Comparison of ENCODE assay signal across 1 cellular context in genomic region chr12:62966990-62967506, GRCh38.
TF ChIP-seq lines count a peak whose summit lies in the region.

No MANE protein-coding gene starts in this region.

TF ChIP-seq in HepG2, 621 proteins besides CTCF, POLR2A, EP300 and RAD21 (continues in another document):
- TF ChIP-seq, protein P1, sequence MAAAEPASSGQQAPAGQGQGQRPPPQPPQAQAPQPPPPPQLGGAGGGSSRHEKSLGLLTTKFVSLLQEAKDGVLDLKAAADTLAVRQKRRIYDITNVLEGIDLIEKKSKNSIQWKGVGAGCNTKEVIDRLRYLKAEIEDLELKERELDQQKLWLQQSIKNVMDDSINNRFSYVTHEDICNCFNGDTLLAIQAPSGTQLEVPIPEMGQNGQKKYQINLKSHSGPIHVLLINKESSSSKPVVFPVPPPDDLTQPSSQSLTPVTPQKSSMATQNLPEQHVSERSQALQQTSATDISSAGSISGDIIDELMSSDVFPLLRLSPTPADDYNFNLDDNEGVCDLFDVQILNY (CRISPR knock-in tag; conservative IDR thresholded peaks at IDR 0.05): no peak
- no peak for TF ChIP-seq ZNF816 (CRISPR knock-in tag; IDR thresholded peaks at IDR 0.05; ENCODE audit: borderline replicate concordance)
- no peak for TF ChIP-seq KDM3A (CRISPR knock-in tag; IDR thresholded peaks at IDR 0.05; ENCODE audit: low read depth)
- TF ChIP-seq GZF1 (CRISPR knock-in tag; IDR thresholded peaks at IDR 0.05): no peak
- no peak for TF ChIP-seq NFAT5 (CRISPR knock-in tag; IDR thresholded peaks at IDR 0.05)
- no peak for TF ChIP-seq EZH2 (conservative IDR thresholded peaks at IDR 0.05; ENCODE audit: low read depth, low read length)
- TF ChIP-seq STAT5B (CRISPR knock-in tag; IDR thresholded peaks at IDR 0.05): no peak
- TF ChIP-seq ZNF337 (CRISPR knock-in tag; IDR thresholded peaks at IDR 0.05; ENCODE audit: borderline replicate concordance, low read depth): 0 out of 2 replicates have a peak, but pooled peaks have one; percentile 33
- TF ChIP-seq FOXC1 (CRISPR knock-in tag; IDR thresholded peaks at IDR 0.05; ENCODE audit: borderline replicate concordance): no peak
- no peak for TF ChIP-seq ZBTB1 (CRISPR knock-in tag; IDR thresholded peaks at IDR 0.05; ENCODE audit: borderline replicate concordance)
- TF ChIP-seq HDAC6 (IDR thresholded peaks at IDR 0.05; ENCODE audit: low read depth, low read length): no peak
- TF ChIP-seq ZSCAN9 (CRISPR knock-in tag; IDR thresholded peaks at IDR 0.05; ENCODE audit: borderline replicate concordance): no peak; the same call in 1 of the 2 replicates
- peak; percentile 12; the same call in 1 of the 2 replicates for TF ChIP-seq MAFF (IDR thresholded peaks at IDR 0.05; ENCODE audit: low read depth, low read length)
- 0 out of 2 replicates have a peak, but pooled peaks have one; percentile 36 for TF ChIP-seq REPIN1 (CRISPR knock-in tag; IDR thresholded peaks at IDR 0.05; ENCODE audit: borderline replicate concordance, low read depth)
- TF ChIP-seq JUN (CRISPR knock-in tag; IDR thresholded peaks at IDR 0.05): no peak
- TF ChIP-seq, protein P2, sequence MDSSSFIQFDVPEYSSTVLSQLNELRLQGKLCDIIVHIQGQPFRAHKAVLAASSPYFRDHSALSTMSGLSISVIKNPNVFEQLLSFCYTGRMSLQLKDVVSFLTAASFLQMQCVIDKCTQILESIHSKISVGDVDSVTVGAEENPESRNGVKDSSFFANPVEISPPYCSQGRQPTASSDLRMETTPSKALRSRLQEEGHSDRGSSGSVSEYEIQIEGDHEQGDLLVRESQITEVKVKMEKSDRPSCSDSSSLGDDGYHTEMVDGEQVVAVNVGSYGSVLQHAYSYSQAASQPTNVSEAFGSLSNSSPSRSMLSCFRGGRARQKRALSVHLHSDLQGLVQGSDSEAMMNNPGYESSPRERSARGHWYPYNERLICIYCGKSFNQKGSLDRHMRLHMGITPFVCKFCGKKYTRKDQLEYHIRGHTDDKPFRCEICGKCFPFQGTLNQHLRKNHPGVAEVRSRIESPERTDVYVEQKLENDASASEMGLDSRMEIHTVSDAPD (CRISPR knock-in tag; IDR thresholded peaks at IDR 0.05): 0 out of 2 replicates have a peak, but pooled peaks have one; percentile 39
- no peak for TF ChIP-seq ZNF782 (CRISPR knock-in tag; IDR thresholded peaks at IDR 0.05; ENCODE audit: borderline replicate concordance)
- TF ChIP-seq ZNF777 (CRISPR knock-in tag; IDR thresholded peaks at IDR 0.05): no peak
- TF ChIP-seq, protein P3, sequence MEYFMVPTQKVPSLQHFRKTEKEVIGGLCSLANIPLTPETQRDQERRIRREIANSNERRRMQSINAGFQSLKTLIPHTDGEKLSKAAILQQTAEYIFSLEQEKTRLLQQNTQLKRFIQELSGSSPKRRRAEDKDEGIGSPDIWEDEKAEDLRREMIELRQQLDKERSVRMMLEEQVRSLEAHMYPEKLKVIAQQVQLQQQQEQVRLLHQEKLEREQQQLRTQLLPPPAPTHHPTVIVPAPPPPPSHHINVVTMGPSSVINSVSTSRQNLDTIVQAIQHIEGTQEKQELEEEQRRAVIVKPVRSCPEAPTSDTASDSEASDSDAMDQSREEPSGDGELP (IDR thresholded peaks at IDR 0.05; ENCODE audit: borderline replicate concordance, low read depth): no peak
- TF ChIP-seq ZNF720 (CRISPR knock-in tag; IDR thresholded peaks at IDR 0.05): no peak
- peak; percentile 85 for TF ChIP-seq NR2F6 (IDR thresholded peaks at IDR 0.05)
- TF ChIP-seq NR2F6 (CRISPR knock-in tag; IDR thresholded peaks at IDR 0.05): peak; percentile 57; the same call in 1 of the 2 replicates
- peak; percentile 81; the same call in 1 of the 2 replicates for TF ChIP-seq TBX2 (CRISPR knock-in tag; IDR thresholded peaks at IDR 0.05; ENCODE audit: borderline replicate concordance)
- TF ChIP-seq CCDC6 (CRISPR knock-in tag; IDR thresholded peaks at IDR 0.05): no peak
- TF ChIP-seq ZNF883 (CRISPR knock-in tag; IDR thresholded peaks at IDR 0.05; ENCODE audit: not compliant biosample characterization): no peak
- TF ChIP-seq CREB3 (CRISPR knock-in tag; IDR thresholded peaks at IDR 0.05): no peak
- no peak for TF ChIP-seq ZNF510 (CRISPR knock-in tag; IDR thresholded peaks at IDR 0.05; ENCODE audit: low read depth)
- no peak for TF ChIP-seq SOX6 (IDR thresholded peaks at IDR 0.05)
- TF ChIP-seq SOX6 (CRISPR knock-in tag; IDR thresholded peaks at IDR 0.05): peak; percentile 87
- no peak for TF ChIP-seq ZNF761 (CRISPR knock-in tag; conservative IDR thresholded peaks at IDR 0.05)
- TF ChIP-seq HNF4G (IDR thresholded peaks at IDR 0.05; ENCODE audit: borderline replicate concordance, low read depth, low read length): peak; percentile 24; the same call in 1 of the 2 replicates
- no peak for TF ChIP-seq HNF4G (CRISPR knock-in tag; IDR thresholded peaks at IDR 0.05; ENCODE audit: borderline replicate concordance, low read depth)
- TF ChIP-seq, protein P4, sequence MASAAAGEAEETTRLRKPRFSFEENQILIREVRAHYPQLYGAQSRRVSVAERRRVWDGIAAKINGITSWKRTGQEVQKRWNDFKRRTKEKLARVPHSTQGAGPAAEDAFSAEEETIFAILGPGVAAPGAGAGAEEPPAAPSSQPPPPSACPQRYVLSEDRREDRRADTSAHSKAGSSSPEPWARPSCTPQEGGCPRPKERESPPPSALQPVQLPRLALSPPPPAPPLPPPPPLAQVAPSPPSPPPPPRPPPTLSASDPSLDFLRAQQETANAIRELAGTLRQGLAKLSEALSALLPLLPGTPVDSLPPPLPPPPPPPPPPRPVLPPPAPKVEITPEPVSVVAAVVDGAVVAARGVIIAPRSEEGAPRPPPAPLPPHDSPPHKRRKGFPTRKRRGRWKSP (CRISPR knock-in tag; IDR thresholded peaks at IDR 0.05): no peak
- no peak for TF ChIP-seq MTF2 (CRISPR knock-in tag; IDR thresholded peaks at IDR 0.05; ENCODE audit: borderline replicate concordance)
- TF ChIP-seq, protein P5, sequence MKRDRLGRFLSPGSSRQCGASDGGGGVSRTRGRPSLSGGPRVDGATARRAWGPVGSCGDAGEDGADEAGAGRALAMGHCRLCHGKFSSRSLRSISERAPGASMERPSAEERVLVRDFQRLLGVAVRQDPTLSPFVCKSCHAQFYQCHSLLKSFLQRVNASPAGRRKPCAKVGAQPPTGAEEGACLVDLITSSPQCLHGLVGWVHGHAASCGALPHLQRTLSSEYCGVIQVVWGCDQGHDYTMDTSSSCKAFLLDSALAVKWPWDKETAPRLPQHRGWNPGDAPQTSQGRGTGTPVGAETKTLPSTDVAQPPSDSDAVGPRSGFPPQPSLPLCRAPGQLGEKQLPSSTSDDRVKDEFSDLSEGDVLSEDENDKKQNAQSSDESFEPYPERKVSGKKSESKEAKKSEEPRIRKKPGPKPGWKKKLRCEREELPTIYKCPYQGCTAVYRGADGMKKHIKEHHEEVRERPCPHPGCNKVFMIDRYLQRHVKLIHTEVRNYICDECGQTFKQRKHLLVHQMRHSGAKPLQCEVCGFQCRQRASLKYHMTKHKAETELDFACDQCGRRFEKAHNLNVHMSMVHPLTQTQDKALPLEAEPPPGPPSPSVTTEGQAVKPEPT (CRISPR knock-in tag; IDR thresholded peaks at IDR 0.05; ENCODE audit: low read depth): no peak
- no peak for TF ChIP-seq ZNF576 (CRISPR knock-in tag; IDR thresholded peaks at IDR 0.05)
- TF ChIP-seq HDAC1 (CRISPR knock-in tag; IDR thresholded peaks at IDR 0.05): peak; percentile 59
- peak; percentile 80 for TF ChIP-seq CREM (IDR thresholded peaks at IDR 0.05)
- no peak for TF ChIP-seq CREM (CRISPR knock-in tag; IDR thresholded peaks at IDR 0.05)
- TF ChIP-seq SMYD3 (CRISPR knock-in tag; IDR thresholded peaks at IDR 0.05): peak; percentile 83; the same call in 1 of the 2 replicates
- no peak for TF ChIP-seq ELF4 (CRISPR knock-in tag; IDR thresholded peaks at IDR 0.05; ENCODE audit: borderline replicate concordance)
- TF ChIP-seq ZC3H4 (CRISPR knock-in tag; IDR thresholded peaks at IDR 0.05; ENCODE audit: borderline replicate concordance): no peak
- TF ChIP-seq, protein P6, sequence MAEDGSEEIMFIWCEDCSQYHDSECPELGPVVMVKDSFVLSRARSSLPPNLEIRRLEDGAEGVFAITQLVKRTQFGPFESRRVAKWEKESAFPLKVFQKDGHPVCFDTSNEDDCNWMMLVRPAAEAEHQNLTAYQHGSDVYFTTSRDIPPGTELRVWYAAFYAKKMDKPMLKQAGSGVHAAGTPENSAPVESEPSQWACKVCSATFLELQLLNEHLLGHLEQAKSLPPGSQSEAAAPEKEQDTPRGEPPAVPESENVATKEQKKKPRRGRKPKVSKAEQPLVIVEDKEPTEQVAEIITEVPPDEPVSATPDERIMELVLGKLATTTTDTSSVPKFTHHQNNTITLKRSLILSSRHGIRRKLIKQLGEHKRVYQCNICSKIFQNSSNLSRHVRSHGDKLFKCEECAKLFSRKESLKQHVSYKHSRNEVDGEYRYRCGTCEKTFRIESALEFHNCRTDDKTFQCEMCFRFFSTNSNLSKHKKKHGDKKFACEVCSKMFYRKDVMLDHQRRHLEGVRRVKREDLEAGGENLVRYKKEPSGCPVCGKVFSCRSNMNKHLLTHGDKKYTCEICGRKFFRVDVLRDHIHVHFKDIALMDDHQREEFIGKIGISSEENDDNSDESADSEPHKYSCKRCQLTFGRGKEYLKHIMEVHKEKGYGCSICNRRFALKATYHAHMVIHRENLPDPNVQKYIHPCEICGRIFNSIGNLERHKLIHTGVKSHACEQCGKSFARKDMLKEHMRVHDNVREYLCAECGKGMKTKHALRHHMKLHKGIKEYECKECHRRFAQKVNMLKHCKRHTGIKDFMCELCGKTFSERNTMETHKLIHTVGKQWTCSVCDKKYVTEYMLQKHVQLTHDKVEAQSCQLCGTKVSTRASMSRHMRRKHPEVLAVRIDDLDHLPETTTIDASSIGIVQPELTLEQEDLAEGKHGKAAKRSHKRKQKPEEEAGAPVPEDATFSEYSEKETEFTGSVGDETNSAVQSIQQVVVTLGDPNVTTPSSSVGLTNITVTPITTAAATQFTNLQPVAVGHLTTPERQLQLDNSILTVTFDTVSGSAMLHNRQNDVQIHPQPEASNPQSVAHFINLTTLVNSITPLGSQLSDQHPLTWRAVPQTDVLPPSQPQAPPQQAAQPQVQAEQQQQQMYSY (CRISPR knock-in tag; IDR thresholded peaks at IDR 0.05): no peak
- TF ChIP-seq ZNF605 (CRISPR knock-in tag; IDR thresholded peaks at IDR 0.05): 0 out of 2 replicates have a peak, but pooled peaks have one; percentile 18
- no peak for TF ChIP-seq ZNF256 (CRISPR knock-in tag; conservative IDR thresholded peaks at IDR 0.05)
- no peak for TF ChIP-seq ZMYM3 (CRISPR knock-in tag; IDR thresholded peaks at IDR 0.05)
- no peak for TF ChIP-seq FOSL1 (CRISPR knock-in tag; IDR thresholded peaks at IDR 0.05; ENCODE audit: borderline replicate concordance)
- no peak for TF ChIP-seq KLF15 (CRISPR knock-in tag; IDR thresholded peaks at IDR 0.05; ENCODE audit: borderline replicate concordance)
- TF ChIP-seq, protein P7, sequence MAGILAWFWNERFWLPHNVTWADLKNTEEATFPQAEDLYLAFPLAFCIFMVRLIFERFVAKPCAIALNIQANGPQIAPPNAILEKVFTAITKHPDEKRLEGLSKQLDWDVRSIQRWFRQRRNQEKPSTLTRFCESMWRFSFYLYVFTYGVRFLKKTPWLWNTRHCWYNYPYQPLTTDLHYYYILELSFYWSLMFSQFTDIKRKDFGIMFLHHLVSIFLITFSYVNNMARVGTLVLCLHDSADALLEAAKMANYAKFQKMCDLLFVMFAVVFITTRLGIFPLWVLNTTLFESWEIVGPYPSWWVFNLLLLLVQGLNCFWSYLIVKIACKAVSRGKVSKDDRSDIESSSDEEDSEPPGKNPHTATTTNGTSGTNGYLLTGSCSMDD (CRISPR knock-in tag; IDR thresholded peaks at IDR 0.05): no peak
- TF ChIP-seq ZFP36L2 (CRISPR knock-in tag; IDR thresholded peaks at IDR 0.05): no peak
- TF ChIP-seq ZBTB42 (CRISPR knock-in tag; IDR thresholded peaks at IDR 0.05): no peak
- no peak for TF ChIP-seq ZNF768 (CRISPR knock-in tag; IDR thresholded peaks at IDR 0.05)
- TF ChIP-seq ZNF83 (CRISPR knock-in tag; IDR thresholded peaks at IDR 0.05; ENCODE audit: borderline replicate concordance): no peak
- no peak for TF ChIP-seq ZNF766 (CRISPR knock-in tag; IDR thresholded peaks at IDR 0.05; ENCODE audit: borderline replicate concordance)
